ENCODE assay signal across 30 cellular contexts in genomic region chr6:154143753-154144152, GRCh38.
"Had no signal": no experiment of that assay in that cellular context is flagged by ENCODE, and none has a peak within 500 bp of the region (broad histone marks: within the 10 kb centered on the region; RNA-seq: fewer than 3 reads in every experiment).

No MANE protein-coding gene starts in this region.

- DNase-seq: activated CD4-positive, alpha-beta memory T cell treated with anti-CD3 and anti-CD28 coated beads for 36 hours; activated CD4-positive, alpha-beta T cell treated with anti-CD3 and anti-CD28 coated beads for 36 hours; activated CD4-positive, alpha-beta T cell treated with anti-CD3 and anti-CD28 coated beads, Interleukin-2, amount 10 ng/mL, durations not matched to agents 24 days and 14 days; activated CD4-positive, CD25-positive, alpha-beta regulatory T cell; activated CD4-positive, CD25-positive, alpha-beta regulatory T cell treated with anti-CD3 and anti-CD28 coated beads, Interleukin-2, amount 50 U/mL, for 72 hours; activated CD8-positive, alpha-beta memory T cell treated with anti-CD3 and anti-CD28 coated beads, Interleukin-2, amount 10 ng/mL, durations not matched to agents 7 days and 5 days; activated CD8-positive, alpha-beta memory T cell treated with anti-CD3 and anti-CD28 coated beads, Interleukin-2, amount 50 U/mL, for 4 hours; activated CD8-positive, alpha-beta T cell treated with anti-CD3 and anti-CD28 coated beads, Interleukin-2, amount 10 ng/mL, durations not matched to agents 7 days and 5 days; activated effector memory CD4-positive, alpha-beta T cell treated with anti-CD3 and anti-CD28 coated beads, Interleukin-2, amount 50 U/mL, for 16 hours; activated naive CD4-positive, alpha-beta T cell treated with anti-CD3 and anti-CD28 coated beads, Interleukin-2, amount 10 ng/mL, durations not matched to agents 7 days and 5 days; activated naive CD8-positive, alpha-beta T cell treated with anti-CD3 and anti-CD28 coated beads, Interleukin-2, amount 10 ng/mL, durations not matched to agents 7 days and 5 days; activated T-cell treated with anti-CD3 and anti-CD28 coated beads, Interleukin-2, amount 50 U/mL, for 1 hour; activated T-cell treated with anti-CD3 and anti-CD28 coated beads, Interleukin-2, amount 50 U/mL, for 48 hours; central memory CD4-positive, alpha-beta T cell; cerebellar nuclear complex; colonic mucosa; effector CD8-positive, alpha-beta T cell; esophagus squamous epithelium; foreskin melanocyte; head of caudate nucleus; hippocampal formation; T1000 had no signal

- H3K36me3 ChIP-seq: ascending aorta, breast epithelium, cardiac muscle cell, colonic mucosa, esophagus squamous epithelium, gastroesophageal sphincter had no signal

- H3K4me1 ChIP-seq: ascending aorta, breast epithelium, colonic mucosa, gastroesophageal sphincter had no signal

- H3K4me3 ChIP-seq: ascending aorta, breast epithelium, cardiac muscle cell, colonic mucosa, esophagus squamous epithelium, gastroesophageal sphincter had no signal

- H3K27ac ChIP-seq: ascending aorta, breast epithelium, cardiac muscle cell, colonic mucosa, epithelial cell of prostate, esophagus squamous epithelium, gastroesophageal sphincter had no signal

- FAIRE-seq: endometrium, endothelial cell of umbilical vein had no signal

- H3K27me3 ChIP-seq: ascending aorta, breast epithelium, cardiac muscle cell, colonic mucosa, esophagus squamous epithelium, gastroesophageal sphincter had no signal

- ATAC-seq: activated CD4-positive, alpha-beta T cell treated with anti-CD3 and anti-CD28 coated beads for 36 hours; activated CD8-positive, alpha-beta memory T cell treated with anti-CD3 and anti-CD28 coated beads, Interleukin-2, amount 10 ng/mL, durations not matched to agents 7 days and 5 days; activated CD8-positive, alpha-beta T cell treated with anti-CD3 and anti-CD28 coated beads, Interleukin-2, amount 10 ng/mL, durations not matched to agents 7 days and 5 days; activated naive CD4-positive, alpha-beta T cell treated with anti-CD3 and anti-CD28 coated beads, Interleukin-2, amount 50 U/mL, for 72 hours; gastroesophageal sphincter had no signal

- H3K9me3 ChIP-seq: ascending aorta, breast epithelium, colonic mucosa, esophagus squamous epithelium, gastroesophageal sphincter had no signal
